Comparison of ENCODE assay signal across 30 cellular contexts in genomic region chr17:57541049-57541448, GRCh38.
A peak's percentile ranks its signal among the peaks of the same experiment; 100 is the strongest.
DNase-seq lines count a peak whose midpoint lies in the region; ATAC-seq and TF ChIP-seq lines count a peak whose summit lies in the region.
"Had no signal": no experiment of that assay in that cellular context is flagged by ENCODE, and none has a peak within 500 bp of the region (broad histone marks: within the 10 kb centered on the region; RNA-seq: fewer than 3 reads in every experiment).

No MANE protein-coding gene starts in this region.

- H3K79me2 ChIP-seq in SK-N-SH (ENCODE audit: insufficient read depth) (no peaks in the 10 kb centered on the region), OCI-LY3 (ENCODE audit: low read length) (peaks cover 30% of the 10 kb centered on the region), smooth muscle cell (ENCODE audit: low read depth) (peaks cover 7% of the 10 kb centered on the region)

- TF ChIP-seq CTCF in SK-N-SH (IDR thresholded peaks at IDR 0.05) (no peak), OCI-LY3 (IDR thresholded peaks at IDR 0.05; ENCODE audit: low read depth, low read length) (no peak), smooth muscle cell (IDR thresholded peaks at IDR 0.05; ENCODE audit: borderline replicate concordance, insufficient read depth, poor library complexity, severe bottlenecking) (no peak)

- H3K9me2 ChIP-seq in SK-N-SH = no peaks in the 10 kb centered on the region

- DNase-seq in SK-N-SH = no peak
- DNase-seq in smooth muscle cell (lab: John Stamatoyannopoulos, UW; ENCODE audit: unreplicated experiment) = no peak
- DNase-seq in activated naive CD4-positive, alpha-beta T cell treated with anti-CD3 and anti-CD28 coated beads, Interleukin-2, amount 50 U/mL, for 16 hours = no peak
- DNase-seq in CD1c-positive myeloid dendritic cell (ENCODE audit: extremely low spot score) = no peak
- DNase-seq: activated CD4-positive, alpha-beta T cell treated with anti-CD3 and anti-CD28 coated beads, Interleukin-2, amount 10 ng/mL, durations not matched to agents 24 days and 14 days; activated CD8-positive, alpha-beta memory T cell treated with anti-CD3 and anti-CD28 coated beads, Interleukin-2, amount 10 ng/mL, durations not matched to agents 7 days and 5 days; activated naive CD4-positive, alpha-beta T cell treated with Interleukin-2 at 50 U/mL for 16 hours; activated T-cell treated with anti-CD3 and anti-CD28 coated beads, Interleukin-2, amount 50 U/mL, for 4 hours; DMS79 treated with DMSO at 0.1 percent for 48 hours; GF-D8; HFFc6; KBM-7; lower lobe of right lung; mucosa of descending colon; NCI-H2029; NCI-H524 treated with DMSO at 0.1 percent for 48 hours; NK-92 treated with Interleukin-12 subunit alpha and Interleukin-12 subunit beta, amount 100 ng/mL, for 24 hours; ovary; Right ventricle myocardium superior; stimulated activated naive CD4-positive, alpha-beta T cell; SW 1271; upper lobe of right lung had no signal

- H3K9me3 ChIP-seq in SK-N-SH (no peaks in the 10 kb centered on the region), OCI-LY3 (ENCODE audit: insufficient read depth, low read length) (no peaks in the 10 kb centered on the region), smooth muscle cell (replicated peaks; ENCODE audit: low read depth) (no peaks in the 10 kb centered on the region)
- H3K9me3 ChIP-seq: lower lobe of right lung, mucosa of descending colon, ovary, upper lobe of right lung had no signal

- peaks cover 7% of the 10 kb centered on the region for H3F3A ChIP-seq in SK-N-SH (replicated peaks; ENCODE audit: insufficient read depth)
- peaks cover 18% of the 10 kb centered on the region for H3F3A ChIP-seq in smooth muscle cell (ENCODE audit: low read depth)

- no peak for TF ChIP-seq RAD21 in SK-N-SH (IDR thresholded peaks at IDR 0.05; ENCODE audit: low read length)

- CTCF ChIA-PET in SK-N-SH (lab: Yijun Ruan, JAX) = interaction anchor here (0.7 to 20.1 kb wide), 18 partner anchors 13 to 298 kb away, joined by 3 to 141 read pairs (median 6); no protein-coding TSS in a partner anchor

- POLR2A ChIA-PET in SK-N-SH (lab: Yijun Ruan, JAX) = interaction anchor here (0.6 to 6.7 kb wide), 21 partner anchors 11 to 241 kb away, joined by 3 to 51 read pairs (median 4); no protein-coding TSS in a partner anchor

- peak overlapping the region; percentile 65 to 100 for H3K27ac ChIP-seq in SK-N-SH (ENCODE audit: low read depth in 2 of 2, low read length in 1 of 2)
- H3K27ac ChIP-seq in OCI-LY3 (ENCODE audit: low read length) = no peak overlapping the region
- H3K27ac ChIP-seq in cingulate gyrus (ENCODE audit: low read depth, low read length) = peak overlapping the region; percentile 35
- H3K27ac ChIP-seq in smooth muscle cell (ENCODE audit: low read depth) = peak overlapping the region; percentile 87
- H3K27ac ChIP-seq: 22Rv1, lower lobe of right lung, ovary, upper lobe of right lung had no signal

- TF ChIP-seq EP300 in SK-N-SH (IDR thresholded peaks at IDR 0.05; ENCODE audit: borderline replicate concordance in 1 of 2, low read depth in 1 of 2, low read length in 1 of 2) = no peak

- H3K4me3 ChIP-seq in SK-N-SH (ENCODE audit: low read depth in 2 of 2, low read length in 1 of 2) (no peak overlapping the region), OCI-LY3 (ENCODE audit: low read length) (no peak overlapping the region), smooth muscle cell (no peak overlapping the region)
- H3K4me3 ChIP-seq: GM23338, lower lobe of right lung, mucosa of descending colon, ovary, upper lobe of right lung had no signal

- H3K4me2 ChIP-seq in SK-N-SH (peak overlapping the region; percentile 40), OCI-LY3 (ENCODE audit: low read length) (0 out of 2 replicates have a peak overlapping the region, but pooled peaks have one; percentile 5), smooth muscle cell (peak overlapping the region; percentile 65)
- H3K4me2 ChIP-seq: GM23338 had no signal

- ATAC-seq in SK-N-SH treated with all-trans-retinoic acid at 6 μM for 48 hours = no peak
- ATAC-seq in HG02973 (IDR thresholded peaks at IDR 0.05; ENCODE audit: unreplicated experiment) = no peak
- ATAC-seq: activated CD8-positive, alpha-beta memory T cell treated with anti-CD3 and anti-CD28 coated beads, Interleukin-2, amount 10 ng/mL, durations not matched to agents 7 days and 5 days; activated T-cell treated with anti-CD3 and anti-CD28 coated beads, Interleukin-2, amount 50 U/mL, for 4 hours; lower lobe of right lung; mucosa of descending colon; natural killer cell treated with Interleukin-12 subunit alpha and Interleukin-12 subunit beta and Interleukin-15 and Interleukin-18, amount 100 ng/mL, for 72 hours; Panc1; upper lobe of right lung had no signal

- H3K36me3 ChIP-seq in SK-N-SH (replicated peaks in 1 of 2; ENCODE audit: control insufficient read depth in 1 of 2, insufficient read depth in 2 of 2, low read length in 1 of 2) = no peaks in the 10 kb centered on the region
- no peaks in the 10 kb centered on the region for H3K36me3 ChIP-seq in OCI-LY3 (replicated peaks; ENCODE audit: low read depth, low read length)
- no peaks in the 10 kb centered on the region for H3K36me3 ChIP-seq in smooth muscle cell (ENCODE audit: low read depth)
- H3K36me3 ChIP-seq: lower lobe of right lung, ovary, upper lobe of right lung had no signal

- H3K4me1 ChIP-seq in SK-N-SH (ENCODE audit: control insufficient read depth in 1 of 2, insufficient read depth in 2 of 2, low read depth in 1 of 2, low read length in 1 of 2) = peaks cover 52 to 98% of the 10 kb centered on the region in 2 experiments
- H3K4me1 ChIP-seq in OCI-LY3 (ENCODE audit: low read length) = peaks cover 67% of the 10 kb centered on the region
- H3K4me1 ChIP-seq in smooth muscle cell (ENCODE audit: low read depth) = peaks cover 71% of the 10 kb centered on the region
- H3K4me1 ChIP-seq: upper lobe of right lung had no signal

- H3K27me3 ChIP-seq in SK-N-SH (ENCODE audit: insufficient read depth) (no peaks in the 10 kb centered on the region), OCI-LY3 (ENCODE audit: low read depth, low read length) (no peaks in the 10 kb centered on the region), smooth muscle cell (ENCODE audit: low read depth) (no peaks in the 10 kb centered on the region)
- H3K27me3 ChIP-seq: ovary, upper lobe of right lung had no signal

- H4K20me1 ChIP-seq in SK-N-SH (ENCODE audit: insufficient read depth) (no peaks in the 10 kb centered on the region), OCI-LY3 (ENCODE audit: insufficient read depth, low read length) (no peaks in the 10 kb centered on the region), smooth muscle cell (ENCODE audit: low read depth) (no peaks in the 10 kb centered on the region)

- H3K9ac ChIP-seq in SK-N-SH = peak overlapping the region; percentile 23; the same call in 1 of the 2 replicates
- H3K9ac ChIP-seq in OCI-LY3 (ENCODE audit: low read length) = no peak overlapping the region
- H3K9ac ChIP-seq in smooth muscle cell (ENCODE audit: low read depth) = peak overlapping the region; percentile 43

- H2AFZ ChIP-seq in SK-N-SH (ENCODE audit: low read depth) = no peak overlapping the region
- no peak overlapping the region for H2AFZ ChIP-seq in OCI-LY3 (ENCODE audit: low read depth, low read length)
- no peak overlapping the region for H2AFZ ChIP-seq in smooth muscle cell (ENCODE audit: low read depth)
- H2AFZ ChIP-seq: GM23338 had no signal

- 81% methylated on average over 4 of the region's 4 CpGs for WGBS in SK-N-SH (ENCODE audit: low lambda C conversion rate)
- WGBS in smooth muscle cell (ENCODE audit: low lambda C conversion rate) = 72% methylated on average over 4 of the region's 4 CpGs

TF ChIP-seq in SK-N-SH, 30 proteins besides CTCF, POLR2A, EP300 and RAD21 (continues in another document):
- TF ChIP-seq ZBTB33 (IDR thresholded peaks at IDR 0.05; ENCODE audit: borderline replicate concordance, low read depth) (no peak), RXRA (IDR thresholded peaks at IDR 0.05; ENCODE audit: borderline replicate concordance, low read depth) (no peak), YY1 (IDR thresholded peaks at IDR 0.05; ENCODE audit: low read depth) (no peak), ELF1 (IDR thresholded peaks at IDR 0.05) (no peak), GABPA (IDR thresholded peaks at IDR 0.05; ENCODE audit: low read depth) (no peak)

TF ChIP-seq in SK-N-SH treated with all-trans-retinoic acid at 6 μM for 48 hours, 23 proteins besides CTCF, POLR2A, EP300 and RAD21 (continues in another document):
- TF ChIP-seq ZFP3 (CRISPR knock-in tag; IDR thresholded peaks at IDR 0.05) = no peak
- TF ChIP-seq, protein P1, sequence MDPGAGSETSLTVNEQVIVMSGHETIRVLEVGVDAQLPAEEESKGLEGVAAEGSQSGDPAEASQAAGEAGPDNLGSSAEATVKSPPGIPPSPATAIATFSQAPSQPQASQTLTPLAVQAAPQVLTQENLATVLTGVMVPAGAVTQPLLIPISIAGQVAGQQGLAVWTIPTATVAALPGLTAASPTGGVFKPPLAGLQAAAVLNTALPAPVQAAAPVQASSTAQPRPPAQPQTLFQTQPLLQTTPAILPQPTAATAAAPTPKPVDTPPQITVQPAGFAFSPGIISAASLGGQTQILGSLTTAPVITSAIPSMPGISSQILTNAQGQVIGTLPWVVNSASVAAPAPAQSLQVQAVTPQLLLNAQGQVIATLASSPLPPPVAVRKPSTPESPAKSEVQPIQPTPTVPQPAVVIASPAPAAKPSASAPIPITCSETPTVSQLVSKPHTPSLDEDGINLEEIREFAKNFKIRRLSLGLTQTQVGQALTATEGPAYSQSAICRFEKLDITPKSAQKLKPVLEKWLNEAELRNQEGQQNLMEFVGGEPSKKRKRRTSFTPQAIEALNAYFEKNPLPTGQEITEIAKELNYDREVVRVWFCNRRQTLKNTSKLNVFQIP (CRISPR knock-in tag; IDR thresholded peaks at IDR 0.05; ENCODE audit: borderline replicate concordance, low read depth) = no peak
- no peak for TF ChIP-seq SNAI2 (CRISPR knock-in tag; IDR thresholded peaks at IDR 0.05)
- no peak for TF ChIP-seq BACH2 (CRISPR knock-in tag; IDR thresholded peaks at IDR 0.05; ENCODE audit: borderline replicate concordance)
- TF ChIP-seq ISL1 (CRISPR knock-in tag; IDR thresholded peaks at IDR 0.05) = no peak
- no peak for TF ChIP-seq CREB5 (CRISPR knock-in tag; IDR thresholded peaks at IDR 0.05; ENCODE audit: low read depth)
- no peak for TF ChIP-seq ESRRG (CRISPR knock-in tag; IDR thresholded peaks at IDR 0.05)

Comparison
In these comparisons a context has a peak if more than half of its experiments do, and no peak if none do; other contexts are left out.
1. H3K4me2 ChIP-seq: peak in every context shown above with its lines; median percentile 65 in smooth muscle cell; 40 in SK-N-SH; 5 in OCI-LY3.